20 cellular contexts compared by ENCODE assay signal in the genomic region with DNA sequence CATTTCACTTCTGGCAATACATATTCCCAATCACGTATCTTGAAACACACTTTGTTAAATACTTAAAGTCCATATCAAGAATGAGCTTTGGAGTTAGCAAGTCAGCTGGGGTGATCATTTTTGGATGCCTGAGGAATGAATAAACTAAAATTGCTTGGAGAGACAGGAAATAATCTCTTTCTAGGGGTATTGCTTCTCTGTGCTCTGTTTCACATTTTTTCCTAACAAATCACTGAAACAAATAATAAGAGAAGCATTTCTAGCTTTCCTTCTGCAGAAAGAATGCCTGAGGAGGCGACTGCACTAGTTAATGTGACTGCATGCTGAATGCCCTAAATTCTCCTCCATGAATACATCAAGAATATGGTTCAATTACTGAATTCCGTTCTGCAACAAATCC.
DNase-seq lines count a peak whose midpoint lies in the region; TF ChIP-seq lines count a peak whose summit lies in the region.
"Had no signal": no experiment of that assay in that cellular context is flagged by ENCODE, and none has a peak within 500 bp of the region (broad histone marks: within the 10 kb centered on the region; RNA-seq: fewer than 3 reads in every experiment).

No MANE protein-coding gene starts in this region.

- H3K9me3 ChIP-seq in SK-N-SH, result no peaks in the 10 kb centered on the region
- H3K9me3 ChIP-seq: pancreas, right lobe of liver, thoracic aorta had no signal

- peak overlapping the region; percentile 19; the same call in 1 of the 2 replicates for H3K9ac ChIP-seq in SK-N-SH

- CTCF ChIA-PET in BJ (lab: Yijun Ruan, JAX) (interaction anchor here (0.6 to 2.5 kb wide), 10 partner anchors 9 to 736 kb away, joined by 3 to 31 read pairs (median 4); no protein-coding TSS in a partner anchor), SK-N-SH (lab: Yijun Ruan, JAX) (interaction anchor here (0.6 to 3.2 kb wide), 48 partner anchors 8 to 1140 kb away, joined by 3 to 41 read pairs (median 4); no protein-coding TSS in a partner anchor)

- TF ChIP-seq CTCF in BJ (IDR thresholded peaks at IDR 0.05; ENCODE audit: insufficient read depth, low read depth, low read length) (no peak), SK-N-SH (IDR thresholded peaks at IDR 0.05) (no peak)

- H3K4me1 ChIP-seq in SK-N-SH (ENCODE audit: control insufficient read depth in 1 of 2, insufficient read depth in 2 of 2, low read depth in 1 of 2, low read length in 1 of 2), result peaks cover 0 to 32% of the 10 kb centered on the region in 2 experiments; a peak in 1 of 4 replicates
- H3K4me1 ChIP-seq: foreskin keratinocyte, pancreas had no signal

- intact Hi-C loops in cardiac septum (cut with DNase I), result loop anchor here (5.0 kb wide), 1 partner anchor 695 kb away; no protein-coding TSS in a partner anchor

- DNase-seq in BJ (ENCODE audit: low read depth) (peak; percentile 47), SK-N-SH (no peak), non-pigmented ciliary epithelial cell (ENCODE audit: low read depth) (peak; percentile 41), NCI-H69 (lab: John Stamatoyannopoulos, UW) (no peak), cardiac septum (ENCODE audit: low spot score) (no peak), NCI-H345 treated with DMSO at 0.1 percent for 48 hours (lab: John Stamatoyannopoulos, UW; ENCODE audit: unreplicated experiment) (no peak)
- DNase-seq in activated CD8-positive, alpha-beta memory T cell treated with anti-CD3 and anti-CD28 coated beads, Interleukin-2, amount 50 U/mL, for 4 hours, result no peak
- DNase-seq: activated CD4-positive, CD25-positive, alpha-beta regulatory T cell treated with anti-CD3 and anti-CD28 coated beads, Interleukin-2, amount 50 U/mL, for 72 hours; activated CD8-positive, alpha-beta T cell treated with anti-CD3 and anti-CD28 coated beads, Interleukin-2, amount 10 ng/mL, durations not matched to agents 7 days and 5 days; activated naive CD4-positive, alpha-beta T cell treated with anti-CD3 and anti-CD28 coated beads for 36 hours; activated T-cell treated with anti-CD3 and anti-CD28 coated beads, Interleukin-2, amount 50 U/mL, for 4 hours; aorta; CD4-positive, alpha-beta memory T cell; DMS79; pancreas; right lobe of liver had no signal

- no peaks in the 10 kb centered on the region for H3K9me2 ChIP-seq in SK-N-SH

- TF ChIP-seq RAD21 in SK-N-SH (IDR thresholded peaks at IDR 0.05; ENCODE audit: low read length), result no peak

- peaks cover 23% of the 10 kb centered on the region for H3F3A ChIP-seq in SK-N-SH (replicated peaks; ENCODE audit: insufficient read depth)

- WGBS in SK-N-SH (ENCODE audit: low lambda C conversion rate), result 31% methylated on average over 3 of the region's 3 CpGs

- H3K4me3 ChIP-seq in BJ (ENCODE audit: low read depth, low read length) (no peak overlapping the region), SK-N-SH (ENCODE audit: low read depth in 2 of 2, low read length in 1 of 2) (peak overlapping the region in 1 of 2 experiments; percentile 33; a peak in 1 of 4 replicates)
- H3K4me3 ChIP-seq: pancreas had no signal

- H3K4me2 ChIP-seq in SK-N-SH, result peak overlapping the region; percentile 60

- H3K27me3 ChIP-seq in BJ (ENCODE audit: control insufficient read depth, insufficient read depth, low read length) (no peaks in the 10 kb centered on the region), SK-N-SH (ENCODE audit: insufficient read depth) (no peaks in the 10 kb centered on the region)
- H3K27me3 ChIP-seq: foreskin keratinocyte, pancreas, right lobe of liver had no signal

- H3K36me3 ChIP-seq in BJ (ENCODE audit: control insufficient read depth, insufficient read depth, low read length), result no peaks in the 10 kb centered on the region
- H3K36me3 ChIP-seq in SK-N-SH (replicated peaks in 1 of 2; ENCODE audit: control insufficient read depth in 1 of 2, insufficient read depth in 2 of 2, low read length in 1 of 2), result no peaks in the 10 kb centered on the region
- H3K36me3 ChIP-seq: pancreas, right lobe of liver, thoracic aorta had no signal

- peak overlapping the region in 1 of 2 experiments; percentile 75; a peak in 2 of 4 replicates for H3K27ac ChIP-seq in SK-N-SH (ENCODE audit: low read depth in 2 of 2, low read length in 1 of 2)
- H3K27ac ChIP-seq in cingulate gyrus (ENCODE audit: low read depth, low read length), result peak overlapping the region; percentile 39
- H3K27ac ChIP-seq: coronary artery, foreskin keratinocyte, pancreas, right lobe of liver, thoracic aorta had no signal

- peak in 1 of 2 experiments; percentile 44; a peak in 1 of 4 replicates for TF ChIP-seq EP300 in SK-N-SH (IDR thresholded peaks at IDR 0.05; ENCODE audit: borderline replicate concordance in 1 of 2, low read depth in 1 of 2, low read length in 1 of 2)

- POLR2A ChIA-PET in BJ (lab: Charles Lee) (interaction anchor here (0.7 kb wide), 1 partner anchor 723 kb away, joined by 3 read pairs; no protein-coding TSS in a partner anchor), SK-N-SH (lab: Yijun Ruan, JAX) (interaction anchor here (0.6 kb wide), 1 partner anchor 78 kb away, joined by 3 read pairs; no protein-coding TSS in a partner anchor)

- no peaks in the 10 kb centered on the region for H4K20me1 ChIP-seq in SK-N-SH (ENCODE audit: insufficient read depth)

- H2AFZ ChIP-seq in SK-N-SH (ENCODE audit: low read depth), result peak overlapping the region; percentile 88

- H3K79me2 ChIP-seq in SK-N-SH (ENCODE audit: insufficient read depth), result no peaks in the 10 kb centered on the region

TF ChIP-seq in SK-N-SH, 30 proteins besides CTCF, POLR2A, EP300 and RAD21:
- no peak for TF ChIP-seq YY1 (IDR thresholded peaks at IDR 0.05; ENCODE audit: low read depth)
- TF ChIP-seq, protein P1, sequence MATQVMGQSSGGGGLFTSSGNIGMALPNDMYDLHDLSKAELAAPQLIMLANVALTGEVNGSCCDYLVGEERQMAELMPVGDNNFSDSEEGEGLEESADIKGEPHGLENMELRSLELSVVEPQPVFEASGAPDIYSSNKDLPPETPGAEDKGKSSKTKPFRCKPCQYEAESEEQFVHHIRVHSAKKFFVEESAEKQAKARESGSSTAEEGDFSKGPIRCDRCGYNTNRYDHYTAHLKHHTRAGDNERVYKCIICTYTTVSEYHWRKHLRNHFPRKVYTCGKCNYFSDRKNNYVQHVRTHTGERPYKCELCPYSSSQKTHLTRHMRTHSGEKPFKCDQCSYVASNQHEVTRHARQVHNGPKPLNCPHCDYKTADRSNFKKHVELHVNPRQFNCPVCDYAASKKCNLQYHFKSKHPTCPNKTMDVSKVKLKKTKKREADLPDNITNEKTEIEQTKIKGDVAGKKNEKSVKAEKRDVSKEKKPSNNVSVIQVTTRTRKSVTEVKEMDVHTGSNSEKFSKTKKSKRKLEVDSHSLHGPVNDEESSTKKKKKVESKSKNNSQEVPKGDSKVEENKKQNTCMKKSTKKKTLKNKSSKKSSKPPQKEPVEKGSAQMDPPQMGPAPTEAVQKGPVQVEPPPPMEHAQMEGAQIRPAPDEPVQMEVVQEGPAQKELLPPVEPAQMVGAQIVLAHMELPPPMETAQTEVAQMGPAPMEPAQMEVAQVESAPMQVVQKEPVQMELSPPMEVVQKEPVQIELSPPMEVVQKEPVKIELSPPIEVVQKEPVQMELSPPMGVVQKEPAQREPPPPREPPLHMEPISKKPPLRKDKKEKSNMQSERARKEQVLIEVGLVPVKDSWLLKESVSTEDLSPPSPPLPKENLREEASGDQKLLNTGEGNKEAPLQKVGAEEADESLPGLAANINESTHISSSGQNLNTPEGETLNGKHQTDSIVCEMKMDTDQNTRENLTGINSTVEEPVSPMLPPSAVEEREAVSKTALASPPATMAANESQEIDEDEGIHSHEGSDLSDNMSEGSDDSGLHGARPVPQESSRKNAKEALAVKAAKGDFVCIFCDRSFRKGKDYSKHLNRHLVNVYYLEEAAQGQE (IDR thresholded peaks at IDR 0.05; ENCODE audit: low read depth, low read length), result no peak
- peak; percentile 60; the same call in 1 of the 2 replicates for TF ChIP-seq FOSL2 (IDR thresholded peaks at IDR 0.05; ENCODE audit: borderline replicate concordance, low read depth)
- no peak for TF ChIP-seq SIN3A (IDR thresholded peaks at IDR 0.05; ENCODE audit: borderline replicate concordance, low read depth, low read length)
- peak; percentile 52 for TF ChIP-seq TCF12 (IDR thresholded peaks at IDR 0.05)
- no peak for TF ChIP-seq ELF1 (IDR thresholded peaks at IDR 0.05)
- TF ChIP-seq, protein P2, sequence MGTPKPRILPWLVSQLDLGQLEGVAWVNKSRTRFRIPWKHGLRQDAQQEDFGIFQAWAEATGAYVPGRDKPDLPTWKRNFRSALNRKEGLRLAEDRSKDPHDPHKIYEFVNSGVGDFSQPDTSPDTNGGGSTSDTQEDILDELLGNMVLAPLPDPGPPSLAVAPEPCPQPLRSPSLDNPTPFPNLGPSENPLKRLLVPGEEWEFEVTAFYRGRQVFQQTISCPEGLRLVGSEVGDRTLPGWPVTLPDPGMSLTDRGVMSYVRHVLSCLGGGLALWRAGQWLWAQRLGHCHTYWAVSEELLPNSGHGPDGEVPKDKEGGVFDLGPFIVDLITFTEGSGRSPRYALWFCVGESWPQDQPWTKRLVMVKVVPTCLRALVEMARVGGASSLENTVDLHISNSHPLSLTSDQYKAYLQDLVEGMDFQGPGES (IDR thresholded peaks at IDR 0.05; ENCODE audit: low read depth, low read length), result no peak
- TF ChIP-seq GABPA (IDR thresholded peaks at IDR 0.05; ENCODE audit: low read depth), result no peak
- TF ChIP-seq GATA2 (CRISPR knock-in tag; IDR thresholded peaks at IDR 0.05), result no peak
- peak; percentile 63; the same call in 1 of the 2 replicates for TF ChIP-seq TEAD4 (IDR thresholded peaks at IDR 0.05; ENCODE audit: borderline replicate concordance, insufficient read depth)
- no peak for TF ChIP-seq NRF1 (IDR thresholded peaks at IDR 0.05; ENCODE audit: low read depth, low read length)
- TF ChIP-seq RFX5 (IDR thresholded peaks at IDR 0.05; ENCODE audit: low read length), result no peak
- no peak for TF ChIP-seq MXI1 (IDR thresholded peaks at IDR 0.05; ENCODE audit: low read depth, low read length)
- TF ChIP-seq JUND (IDR thresholded peaks at IDR 0.05), result peak; percentile 57
- TF ChIP-seq USF2 (IDR thresholded peaks at IDR 0.05; ENCODE audit: borderline replicate concordance, low read depth, low read length), result no peak
- TF ChIP-seq NFIC (IDR thresholded peaks at IDR 0.05; ENCODE audit: borderline replicate concordance), result no peak
- no peak for TF ChIP-seq MEF2A (IDR thresholded peaks at IDR 0.05; ENCODE audit: borderline replicate concordance, low read depth)

Comparison
In these comparisons a context has a peak if more than half of its experiments do, and no peak if none do; other contexts are left out.
1. DNase-seq: peak in BJ (single experiment) and non-pigmented ciliary epithelial cell (single experiment); none in SK-N-SH (single experiment), NCI-H69 (single experiment), cardiac septum (single experiment), activated CD8-positive, alpha-beta memory T cell treated with anti-CD3 and anti-CD28 coated beads, Interleukin-2, amount 50 U/mL, for 4 hours (single experiment) and NCI-H345 treated with DMSO at 0.1 percent for 48 hours (single experiment).